In genomic region chr11:776459-777287, GRCh38 we compare ENCODE assay signal across 8 cellular contexts. TPM values are rescaled to one million over a fixed set of nuclear protein-coding genes. Genes with fewer than 3 reads are reported as not detected.
DNase-seq lines count a peak whose midpoint lies in the region; ATAC-seq and TF ChIP-seq lines count a peak whose summit lies in the region.

No MANE protein-coding gene starts in this region.

- peak overlapping the region; percentile 76 for H3K4me3 Mint-ChIP-seq in CD8-positive, alpha-beta T cell
- H3K4me3 Mint-ChIP-seq in endothelial cell (ENCODE audit: unreplicated experiment) = peak overlapping the region; percentile 94

- peak overlapping the region; percentile 84 for H3K4me3 ChIP-seq in CD8-positive, alpha-beta T cell (ENCODE audit: low read depth, low read length)
- H3K4me3 ChIP-seq in SK-N-SH (ENCODE audit: low read depth in 2 of 2, low read length in 1 of 2) (peak overlapping the region; percentile 85 to 87), muscle layer of duodenum (ENCODE audit: low read depth in 1 of 2, low read length in 2 of 2) (peak overlapping the region; percentile 59 to 88)

- 0% methylated on average over 23 of the region's 68 CpGs for WGBS in SK-N-SH (ENCODE audit: low lambda C conversion rate)

- TF ChIP-seq POLR2A in GM19099 (IDR thresholded peaks at IDR 0.05; ENCODE audit: extremely low read depth, insufficient read length, low read depth) = peak; percentile 30

- POLR2A ChIA-PET in CD8-positive, alpha-beta T cell (lab: Charles Lee) = no interaction called here
- POLR2A ChIA-PET in SK-N-SH (lab: Yijun Ruan, JAX) = interaction anchor here (0.9 to 2.8 kb wide), 6 partner anchors 10 to 78 kb away, joined by 3 to 18 read pairs (median 4); partner anchors contain the start of gene CEND1

- H2AFZ ChIP-seq in SK-N-SH (ENCODE audit: low read depth) = no peak overlapping the region

- H3K79me2 ChIP-seq in SK-N-SH (ENCODE audit: insufficient read depth) = peaks cover 73% of the 10 kb centered on the region

- H3K9me2 ChIP-seq in SK-N-SH = no peaks in the 10 kb centered on the region

- H3K9me3 ChIP-seq in CD8-positive, alpha-beta T cell (ENCODE audit: low read length) = no peaks in the 10 kb centered on the region
- H3K9me3 ChIP-seq in SK-N-SH (no peaks in the 10 kb centered on the region), muscle layer of duodenum (ENCODE audit: control insufficient read depth in 1 of 2, low read length in 2 of 2) (no peaks in the 10 kb centered on the region)

- no peak for TF ChIP-seq RAD21 in SK-N-SH (IDR thresholded peaks at IDR 0.05; ENCODE audit: low read length)

- intact Hi-C loops in CD8-positive, alpha-beta T cell (cut with DNase I, micrococcal nuclease) = loop anchor here (1.0 kb wide), 3 partner anchors 20 to 33 kb away; partner anchors contain the start of genes RPLP2 (in 1 of the 2) and SLC25A22 (in 1 of the 2)

- CTCF ChIA-PET in CD8-positive, alpha-beta T cell (lab: Charles Lee) = interaction anchor here (1.0 to 2.7 kb wide), 3 partner anchors 11 to 223 kb away, joined by 3 to 9 read pairs (median 4); no protein-coding TSS in a partner anchor
- CTCF ChIA-PET in SK-N-SH (lab: Yijun Ruan, JAX) = interaction anchor here (1.1 to 3.1 kb wide), 5 partner anchors 9 to 81 kb away, joined by 3 to 31 read pairs (median 4); partner anchors contain the start of genes DEAF1, TALDO1 and TMEM80

- peak; percentile 46 for ATAC-seq in CD8-positive, alpha-beta T cell
- peak; percentile 21 for ATAC-seq in HG03196 (IDR thresholded peaks at IDR 0.05; ENCODE audit: unreplicated experiment)

- no peaks in the 10 kb centered on the region for H3K27me3 ChIP-seq in CD8-positive, alpha-beta T cell (ENCODE audit: insufficient read depth, low read length)
- H3K27me3 ChIP-seq in SK-N-SH (ENCODE audit: insufficient read depth) = no peaks in the 10 kb centered on the region
- H3K27me3 ChIP-seq in muscle layer of duodenum (ENCODE audit: low read depth, low read length) = no peaks in the 10 kb centered on the region

- no peak for TF ChIP-seq EP300 in SK-N-SH (IDR thresholded peaks at IDR 0.05; ENCODE audit: borderline replicate concordance in 1 of 2, low read depth in 1 of 2, low read length in 1 of 2)

- peak overlapping the region; percentile 98 for H3K4me2 ChIP-seq in SK-N-SH

- H3K36me3 ChIP-seq in CD8-positive, alpha-beta T cell (ENCODE audit: insufficient read depth, low read length) = no peaks in the 10 kb centered on the region
- H3K36me3 ChIP-seq in SK-N-SH (replicated peaks in 1 of 2; ENCODE audit: control insufficient read depth in 1 of 2, insufficient read depth in 2 of 2, low read length in 1 of 2) (peaks cover 0 to 29% of the 10 kb centered on the region in 2 experiments), muscle layer of duodenum (ENCODE audit: control insufficient read depth in 1 of 2, insufficient read depth in 2 of 2, low read length in 2 of 2) (peaks cover 0 to 18% of the 10 kb centered on the region in 2 donors)

- peak overlapping the region; percentile 87 for H3K9ac ChIP-seq in SK-N-SH

- DNase-seq in CD8-positive, alpha-beta T cell = no peak
- DNase-seq in SK-N-SH (peak; percentile 98), endothelial cell (ENCODE audit: low spot score) (peak; percentile 62), mucosa of gallbladder (ENCODE audit: low spot score) (no peak), dedifferentiated amniotic fluid mesenchymal stem cell (ENCODE audit: extremely low spot score) (no peak)

- H3F3A ChIP-seq in SK-N-SH (replicated peaks; ENCODE audit: insufficient read depth) = no peaks in the 10 kb centered on the region

- H3K27me3 Mint-ChIP-seq in CD8-positive, alpha-beta T cell (ENCODE audit: low read depth) = no peaks in the 10 kb centered on the region
- H3K27me3 Mint-ChIP-seq in endothelial cell (ENCODE audit: unreplicated experiment) = peaks cover 6% of the 10 kb centered on the region

- peaks cover 44% of the 10 kb centered on the region for H4K20me1 ChIP-seq in SK-N-SH (ENCODE audit: insufficient read depth)

- H3K27ac Mint-ChIP-seq in CD8-positive, alpha-beta T cell = no peak overlapping the region
- H3K27ac Mint-ChIP-seq in endothelial cell (ENCODE audit: unreplicated experiment) = no peak overlapping the region

- no peaks in the 10 kb centered on the region for H3K9me3 Mint-ChIP-seq in CD8-positive, alpha-beta T cell
- no peaks in the 10 kb centered on the region for H3K9me3 Mint-ChIP-seq in endothelial cell (ENCODE audit: unreplicated experiment)

- peaks cover 26% of the 10 kb centered on the region for H3K4me1 Mint-ChIP-seq in CD8-positive, alpha-beta T cell (ENCODE audit: low read depth)
- H3K4me1 Mint-ChIP-seq in endothelial cell (ENCODE audit: unreplicated experiment) = peaks cover 9% of the 10 kb centered on the region

- H3K36me3 Mint-ChIP-seq in CD8-positive, alpha-beta T cell = peaks cover 5% of the 10 kb centered on the region
- peaks cover 3% of the 10 kb centered on the region for H3K36me3 Mint-ChIP-seq in endothelial cell (ENCODE audit: low read depth, unreplicated experiment)

- H3K27ac ChIP-seq in CD8-positive, alpha-beta T cell (ENCODE audit: low read depth, low read length) = peak overlapping the region; percentile 64
- H3K27ac ChIP-seq in SK-N-SH (ENCODE audit: low read depth in 2 of 2, low read length in 1 of 2) (peak overlapping the region; percentile 22 to 83; a peak in 3 of 4 replicates), muscle layer of duodenum (ENCODE audit: low read length) (no peak overlapping the region)

- H3K4me1 ChIP-seq in CD8-positive, alpha-beta T cell (ENCODE audit: insufficient read depth, low read length) = peaks cover 24% of the 10 kb centered on the region
- H3K4me1 ChIP-seq in SK-N-SH (ENCODE audit: control insufficient read depth in 1 of 2, insufficient read depth in 2 of 2, low read depth in 1 of 2, low read length in 1 of 2) (peaks cover 11 to 19% of the 10 kb centered on the region in 2 experiments; a peak in 2 of 4 replicates), muscle layer of duodenum (ENCODE audit: control insufficient read depth in 1 of 2, insufficient read depth in 2 of 2, low read length in 2 of 2) (peaks cover 4 to 42% of the 10 kb centered on the region in 2 donors)

- TF ChIP-seq CTCF in CD8-positive, alpha-beta T cell (IDR thresholded peaks at IDR 0.05) = no peak
- no peak for TF ChIP-seq CTCF in SK-N-SH (IDR thresholded peaks at IDR 0.05)
- TF ChIP-seq CTCF in endothelial cell (IDR thresholded peaks at IDR 0.05; ENCODE audit: unreplicated experiment) = no peak

TF ChIP-seq in SK-N-SH, 30 proteins besides CTCF, POLR2A, EP300 and RAD21:
- TF ChIP-seq MXI1 (IDR thresholded peaks at IDR 0.05; ENCODE audit: low read depth, low read length) = peak; percentile 15; the same call in 1 of the 2 replicates
- TF ChIP-seq MAX (IDR thresholded peaks at IDR 0.05; ENCODE audit: low read depth) = peak; percentile 64
- TF ChIP-seq USF1 (IDR thresholded peaks at IDR 0.05; ENCODE audit: borderline replicate concordance, low read depth) = no peak
TF ChIP-seq in SK-N-SH: peak in this region for 2.

RNA-seq across cellular contexts. Expression of gene GATD1, which starts 0.6 kb away (rescaled TPM):
- 10 to 100 TPM; 21.2 to 22.6 TPM for total RNA-seq in CD8-positive, alpha-beta T cell
- polyA plus RNA-seq in SK-N-SH (2012; rRNA removed) = 72.9 and 86.2 TPM in 2 replicates
- 27.6 and 32.1 TPM in 2 replicates for polyA plus RNA-seq in SK-N-SH (2012; cell fraction: cytosol; rRNA removed)
- polyA plus RNA-seq in SK-N-SH (2012; cell fraction: nucleus; rRNA removed) = 562 and 877 TPM in 2 replicates
- 36.5 TPM for total RNA-seq in endothelial cell (ENCODE audit: unreplicated experiment)
- 85.9 TPM for total RNA-seq in mucosa of gallbladder

RNA-seq across cellular contexts. Expression of gene CEND1, which starts 13.2 kb away (rescaled TPM):
- total RNA-seq in CD8-positive, alpha-beta T cell = not detected
- polyA plus RNA-seq in SK-N-SH (2012; rRNA removed) = 2.9 and 3.6 TPM in 2 replicates
- polyA plus RNA-seq in SK-N-SH (2012; cell fraction: cytosol; rRNA removed) = 2.0 and 3.0 TPM in 2 replicates
- 3.6 and 5.8 TPM in 2 replicates for polyA plus RNA-seq in SK-N-SH (2012; cell fraction: nucleus; rRNA removed)
- total RNA-seq in endothelial cell (ENCODE audit: unreplicated experiment) (not detected), mucosa of gallbladder (0.49 TPM)

RNA-seq across cellular contexts. Expression of gene SLC25A22, which starts 21.4 kb away (rescaled TPM):
- total RNA-seq in CD8-positive, alpha-beta T cell = 10 to 100 TPM; 11.6 to 15.7 TPM
- 40.2 and 50.9 TPM in 2 replicates for polyA plus RNA-seq in SK-N-SH (2012; rRNA removed)
- polyA plus RNA-seq in SK-N-SH (2012; cell fraction: cytosol; rRNA removed) = 20.4 and 33.0 TPM in 2 replicates
- polyA plus RNA-seq in SK-N-SH (2012; cell fraction: nucleus; rRNA removed) = 136 and 178 TPM in 2 replicates
- total RNA-seq in endothelial cell (ENCODE audit: unreplicated experiment) = 17.8 TPM
- 16.3 TPM for total RNA-seq in mucosa of gallbladder

RNA-seq across cellular contexts. Expression of gene PIDD1, which starts 28.4 kb away (rescaled TPM):
- total RNA-seq in CD8-positive, alpha-beta T cell = 10 to 100 TPM; 21.2 to 29.6 TPM
- polyA plus RNA-seq in SK-N-SH (2012; rRNA removed) = 25.5 and 27.4 TPM in 2 replicates
- polyA plus RNA-seq in SK-N-SH (2012; cell fraction: cytosol; rRNA removed) = 4.7 and 7.9 TPM in 2 replicates
- 191 and 281 TPM in 2 replicates for polyA plus RNA-seq in SK-N-SH (2012; cell fraction: nucleus; rRNA removed)
- total RNA-seq in endothelial cell (ENCODE audit: unreplicated experiment) = 13.7 TPM
- 27.7 TPM for total RNA-seq in mucosa of gallbladder

RNA-seq across cellular contexts. Expression of gene TALDO1, which starts 29.4 kb away (rescaled TPM):
- total RNA-seq in CD8-positive, alpha-beta T cell = 10 to 100 TPM; 30.2 to 31.0 TPM
- polyA plus RNA-seq in SK-N-SH (2012; rRNA removed) = 78.4 and 103 TPM in 2 replicates
- 84.3 and 95.6 TPM in 2 replicates for polyA plus RNA-seq in SK-N-SH (2012; cell fraction: cytosol; rRNA removed)
- 75.1 and 87.3 TPM in 2 replicates for polyA plus RNA-seq in SK-N-SH (2012; cell fraction: nucleus; rRNA removed)
- total RNA-seq in endothelial cell (ENCODE audit: unreplicated experiment) = 123 TPM
- 176 TPM for total RNA-seq in mucosa of gallbladder

Comparison
In these comparisons a context has a peak if more than half of its experiments do, and no peak if none do; other contexts are left out.
1. DNase-seq: peak in SK-N-SH (single experiment) and endothelial cell (single experiment); none in CD8-positive, alpha-beta T cell (0 of 7), mucosa of gallbladder (single experiment) and dedifferentiated amniotic fluid mesenchymal stem cell (single experiment).
2. Peak in every context shown above with its lines, with median percentiles within 50 percentile points of each other: H3K4me3 ChIP-seq.